Comparison of ENCODE assay signal across 1 cellular context in genomic region chr20:10674684-10675455, GRCh38.
TF ChIP-seq lines count a peak whose summit lies in the region.

No MANE protein-coding gene starts in this region.

TF ChIP-seq in HepG2, 621 proteins besides CTCF, POLR2A, EP300 and RAD21 (continued from another document and continues in another):
- TF ChIP-seq IKZF5 (CRISPR knock-in tag; IDR thresholded peaks at IDR 0.05) (peak; percentile 72; the same call in 1 of the 2 replicates), NFAT5 (CRISPR knock-in tag; IDR thresholded peaks at IDR 0.05) (no peak), ATF3 (CRISPR knock-in tag; IDR thresholded peaks at IDR 0.05) (no peak), ZNF235 (CRISPR knock-in tag; IDR thresholded peaks at IDR 0.05; ENCODE audit: borderline replicate concordance) (no peak; the same call in 1 of the 2 replicates), ZNF280B (CRISPR knock-in tag; IDR thresholded peaks at IDR 0.05; ENCODE audit: borderline replicate concordance) (0 out of 2 replicates have a peak, but pooled peaks have one; percentile 21), ZZZ3 (CRISPR knock-in tag; IDR thresholded peaks at IDR 0.05; ENCODE audit: borderline replicate concordance) (no peak; the same call in 1 of the 2 replicates), FOXA1 (IDR thresholded peaks at IDR 0.05) (no peak), FOXA1 (CRISPR knock-in tag; IDR thresholded peaks at IDR 0.05) (no peak; the same call in 1 of the 2 replicates), ZNF609 (CRISPR knock-in tag; IDR thresholded peaks at IDR 0.05; ENCODE audit: borderline replicate concordance) (peak; percentile 48; the same call in 1 of the 2 replicates), ARID5B (CRISPR knock-in tag; IDR thresholded peaks at IDR 0.05) (peak; percentile 39; the same call in 1 of the 2 replicates), ZFP1 (CRISPR knock-in tag; IDR thresholded peaks at IDR 0.05) (peak; percentile 86), NR0B2 (CRISPR knock-in tag; IDR thresholded peaks at IDR 0.05) (no peak; the same call in 1 of the 2 replicates), ATF6 (CRISPR knock-in tag; conservative IDR thresholded peaks at IDR 0.05) (peak; percentile 70; the same call in 1 of the 2 replicates), KDM3A (CRISPR knock-in tag; IDR thresholded peaks at IDR 0.05; ENCODE audit: low read depth) (peak; percentile 94; the same call in 1 of the 2 replicates), KAT2B (IDR thresholded peaks at IDR 0.05; ENCODE audit: borderline replicate concordance, low read depth, low read length) (no peak), ESRRA (CRISPR knock-in tag; IDR thresholded peaks at IDR 0.05; ENCODE audit: low read depth) (no peak), ZNF296 (CRISPR knock-in tag; conservative IDR thresholded peaks at IDR 0.05) (no peak), ZNF619 (CRISPR knock-in tag; IDR thresholded peaks at IDR 0.05) (peak; percentile 82; the same call in 1 of the 2 replicates), ZUFSP (CRISPR knock-in tag; IDR thresholded peaks at IDR 0.05; ENCODE audit: borderline replicate concordance) (no peak), SALL2 (CRISPR knock-in tag; IDR thresholded peaks at IDR 0.05) (no peak), SRY (CRISPR knock-in tag; IDR thresholded peaks at IDR 0.05) (no peak; the same call in 1 of the 2 replicates), SIX1 (CRISPR knock-in tag; IDR thresholded peaks at IDR 0.05; ENCODE audit: borderline replicate concordance) (peak; percentile 72; the same call in 1 of the 2 replicates), ARID2 (CRISPR knock-in tag; IDR thresholded peaks at IDR 0.05; ENCODE audit: borderline replicate concordance) (peak; percentile 97), ATM (IDR thresholded peaks at IDR 0.05; ENCODE audit: borderline replicate concordance) (no peak), ZNF264 (CRISPR knock-in tag; IDR thresholded peaks at IDR 0.05) (0 out of 2 replicates have a peak, but pooled peaks have one; percentile 28), THYN1 (CRISPR knock-in tag; IDR thresholded peaks at IDR 0.05; ENCODE audit: borderline replicate concordance, low read depth) (no peak), ZNF629 (CRISPR knock-in tag; conservative IDR thresholded peaks at IDR 0.05) (0 out of 2 replicates have a peak, but pooled peaks have one; percentile 18), CBX5 (CRISPR knock-in tag; IDR thresholded peaks at IDR 0.05; ENCODE audit: borderline replicate concordance) (peak; percentile 91; the same call in 1 of the 2 replicates), SPEN (CRISPR knock-in tag; IDR thresholded peaks at IDR 0.05; ENCODE audit: low read depth) (no peak; the same call in 1 of the 2 replicates), FIP1L1 (IDR thresholded peaks at IDR 0.05; ENCODE audit: borderline replicate concordance, insufficient read depth, low read depth, low read length) (peak; percentile 32; the same call in 1 of the 2 replicates), POLR2AphosphoS2 (IDR thresholded peaks at IDR 0.05; ENCODE audit: low read depth, low read length) (peak; percentile 50; the same call in 1 of the 2 replicates), ZNF20 (CRISPR knock-in tag; IDR thresholded peaks at IDR 0.05) (no peak; the same call in 1 of the 2 replicates), ZNF225 (CRISPR knock-in tag; IDR thresholded peaks at IDR 0.05) (no peak), ZNF124 (CRISPR knock-in tag; IDR thresholded peaks at IDR 0.05) (peak; percentile 89), SOX6 (IDR thresholded peaks at IDR 0.05) (no peak), SOX6 (CRISPR knock-in tag; IDR thresholded peaks at IDR 0.05) (peak; percentile 79)
